Comparison of ENCODE assay signal across 8 cellular contexts in genomic region chr19:44890366-44891015, GRCh38. TPM values are rescaled to one million over a fixed set of nuclear protein-coding genes. Genes with fewer than 3 reads are reported as not detected.
DNase-seq lines count a peak whose midpoint lies in the region; ATAC-seq, FAIRE-seq and TF ChIP-seq lines count a peak whose summit lies in the region.

No MANE protein-coding gene starts in this region.

- peak overlapping the region; percentile 59 for H3K4me3 ChIP-seq in NB4 (ENCODE audit: low read depth, low read length)

- H3K4me1 Mint-ChIP-seq in brain: peaks cover 34% of the 10 kb centered on the region

- H3K27me3 Mint-ChIP-seq in brain: no peaks in the 10 kb centered on the region

- ATAC-seq in HG02642 (IDR thresholded peaks at IDR 0.05; ENCODE audit: poor library complexity, unreplicated experiment): peak; percentile 80

- DNase-seq in GM12891 (ENCODE audit: insufficient read length, low spot score) (peak; percentile 98), NB4 (ENCODE audit: low read depth) (peak; percentile 99), SIG-M5 treated with dmso at 0.1 percent for 504 hours (lab: John Stamatoyannopoulos, UW; ENCODE audit: unreplicated experiment) (peak; percentile 100), hippocampal formation (lab: John Stamatoyannopoulos, UW) (peak; percentile 100), putamen (ENCODE audit: low spot score) (peak; percentile 100)

- no peaks in the 10 kb centered on the region for H3K9me3 Mint-ChIP-seq in brain

- TF ChIP-seq POLR2A in GM12891 (IDR thresholded peaks at IDR 0.05; ENCODE audit: low read depth, low read length) (peak; percentile 84), NB4 (IDR thresholded peaks at IDR 0.05; ENCODE audit: extremely low read depth, insufficient read length) (peak; percentile 41)

- H3K36me3 Mint-ChIP-seq in brain: peaks cover 43% of the 10 kb centered on the region

- TF ChIP-seq CTCF in NB4 (IDR thresholded peaks at IDR 0.05; ENCODE audit: low read depth, low read length) (no peak), brain (conservative IDR thresholded peaks at IDR 0.05) (no peak)

- peak overlapping the region; percentile 84 to 93 (median 90) for H3K4me3 Mint-ChIP-seq in brain

- peak overlapping the region; percentile 92 to 99 (median 98) for H3K27ac Mint-ChIP-seq in brain

- FAIRE-seq in A204.1 (lab: Jason Lieb, UNC) (peak; percentile 99), GM12891 (lab: Jason Lieb, UNC) (peak; percentile 100)

TF ChIP-seq in GM12891, 5 proteins besides CTCF, POLR2A, EP300 and RAD21:
- TF ChIP-seq TAF1 (IDR thresholded peaks at IDR 0.05; ENCODE audit: low read depth, low read length): peak; percentile 77
- TF ChIP-seq SPI1 (IDR thresholded peaks at IDR 0.05; ENCODE audit: low read depth, low read length): peak; percentile 76
- TF ChIP-seq POU2F2 (IDR thresholded peaks at IDR 0.05; ENCODE audit: low read depth, low read length): no peak; the same call in 1 of the 2 replicates
- peak; percentile 79 for TF ChIP-seq POLR2AphosphoS5 (IDR thresholded peaks at IDR 0.05; ENCODE audit: low read depth, low read length)

RNA-seq across cellular contexts. Expression of gene TOMM40, which starts 0.6 kb away (rescaled TPM):
- 61.6 TPM for polyA plus RNA-seq in GM12891 (2012; ENCODE audit: low read depth, missing spikeins)
- 61.1 TPM for polyA plus RNA-seq in brain (ENCODE audit: insufficient read depth, low read depth, low replicate concordance)

RNA-seq across cellular contexts. Expression of gene APOE, which starts 15.1 kb away (rescaled TPM):
- 0.64 TPM for polyA plus RNA-seq in GM12891 (2012; ENCODE audit: low read depth, missing spikeins)
- polyA plus RNA-seq in brain (ENCODE audit: insufficient read depth, low read depth, low replicate concordance): 407 TPM

RNA-seq across cellular contexts. Expression of gene APOC1, which starts 23.9 kb away (rescaled TPM):
- 9.0 TPM for polyA plus RNA-seq in GM12891 (2012; ENCODE audit: low read depth, missing spikeins)
- polyA plus RNA-seq in brain (ENCODE audit: insufficient read depth, low read depth, low replicate concordance): 46.6 TPM

RNA-seq across cellular contexts. Expression of gene NECTIN2, which starts 44.4 kb away (rescaled TPM):
- 0.18 TPM for polyA plus RNA-seq in GM12891 (2012; ENCODE audit: low read depth, missing spikeins)
- polyA plus RNA-seq in brain (ENCODE audit: insufficient read depth, low read depth, low replicate concordance): 49.8 TPM

RNA-seq across cellular contexts. Expression of gene APOC4, which starts 51.5 kb away (rescaled TPM):
- polyA plus RNA-seq in GM12891 (2012; ENCODE audit: low read depth, missing spikeins): 0.28 TPM
- polyA plus RNA-seq in brain (ENCODE audit: insufficient read depth, low read depth, low replicate concordance): not detected

Comparison
In these comparisons a context has a peak if more than half of its experiments do, and no peak if none do; other contexts are left out.
1. Peak in every context shown above with its lines: DNase-seq, ATAC-seq and H3K4me3 ChIP-seq.